1 cellular context compared by ENCODE assay signal in genomic region chr6:157764346-157765068, GRCh38.
TF ChIP-seq lines count a peak whose summit lies in the region.

No MANE protein-coding gene starts in this region.

TF ChIP-seq in K562, 482 proteins besides CTCF, POLR2A, EP300 and RAD21 (continued from another document and continues in another):
- TF ChIP-seq DMBX1 (CRISPR knock-in tag; IDR thresholded peaks at IDR 0.05; ENCODE audit: borderline replicate concordance), result peak; percentile 64; the same call in 1 of the 2 replicates
- TF ChIP-seq ZNF695 (CRISPR knock-in tag; IDR thresholded peaks at IDR 0.05), result no peak
- peak in 1 of 2 experiments; percentile 51; a peak in 1 of 4 replicates for TF ChIP-seq HDAC1 (IDR thresholded peaks at IDR 0.05)
- no peak for TF ChIP-seq TSC22D4 (tag; IDR thresholded peaks at IDR 0.05)
- TF ChIP-seq GABPB2 (CRISPR knock-in tag; conservative IDR thresholded peaks at IDR 0.05), result no peak
- TF ChIP-seq DDX20 (tag; IDR thresholded peaks at IDR 0.05; ENCODE audit: low read depth), result no peak
- TF ChIP-seq, protein P1, sequence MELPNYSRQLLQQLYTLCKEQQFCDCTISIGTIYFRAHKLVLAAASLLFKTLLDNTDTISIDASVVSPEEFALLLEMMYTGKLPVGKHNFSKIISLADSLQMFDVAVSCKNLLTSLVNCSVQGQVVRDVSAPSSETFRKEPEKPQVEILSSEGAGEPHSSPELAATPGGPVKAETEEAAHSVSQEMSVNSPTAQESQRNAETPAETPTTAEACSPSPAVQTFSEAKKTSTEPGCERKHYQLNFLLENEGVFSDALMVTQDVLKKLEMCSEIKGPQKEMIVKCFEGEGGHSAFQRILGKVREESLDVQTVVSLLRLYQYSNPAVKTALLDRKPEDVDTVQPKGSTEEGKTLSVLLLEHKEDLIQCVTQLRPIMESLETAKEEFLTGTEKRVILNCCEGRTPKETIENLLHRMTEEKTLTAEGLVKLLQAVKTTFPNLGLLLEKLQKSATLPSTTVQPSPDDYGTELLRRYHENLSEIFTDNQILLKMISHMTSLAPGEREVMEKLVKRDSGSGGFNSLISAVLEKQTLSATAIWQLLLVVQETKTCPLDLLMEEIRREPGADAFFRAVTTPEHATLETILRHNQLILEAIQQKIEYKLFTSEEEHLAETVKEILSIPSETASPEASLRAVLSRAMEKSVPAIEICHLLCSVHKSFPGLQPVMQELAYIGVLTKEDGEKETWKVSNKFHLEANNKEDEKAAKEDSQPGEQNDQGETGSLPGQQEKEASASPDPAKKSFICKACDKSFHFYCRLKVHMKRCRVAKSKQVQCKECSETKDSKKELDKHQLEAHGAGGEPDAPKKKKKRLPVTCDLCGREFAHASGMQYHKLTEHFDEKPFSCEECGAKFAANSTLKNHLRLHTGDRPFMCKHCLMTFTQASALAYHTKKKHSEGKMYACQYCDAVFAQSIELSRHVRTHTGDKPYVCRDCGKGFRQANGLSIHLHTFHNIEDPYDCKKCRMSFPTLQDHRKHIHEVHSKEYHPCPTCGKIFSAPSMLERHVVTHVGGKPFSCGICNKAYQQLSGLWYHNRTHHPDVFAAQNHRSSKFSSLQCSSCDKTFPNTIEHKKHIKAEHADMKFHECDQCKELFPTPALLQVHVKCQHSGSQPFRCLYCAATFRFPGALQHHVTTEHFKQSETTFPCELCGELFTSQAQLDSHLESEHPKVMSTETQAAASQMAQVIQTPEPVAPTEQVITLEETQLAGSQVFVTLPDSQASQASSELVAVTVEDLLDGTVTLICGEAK (IDR thresholded peaks at IDR 0.05), result no peak; the same call in 1 of the 2 replicates
- TF ChIP-seq, protein P1 (CRISPR knock-in tag; IDR thresholded peaks at IDR 0.05), result no peak
- no peak for TF ChIP-seq CREBBP (IDR thresholded peaks at IDR 0.05; ENCODE audit: low read depth, low read length)
- no peak for TF ChIP-seq ZBTB7A (IDR thresholded peaks at IDR 0.05; ENCODE audit: borderline replicate concordance, control insufficient read depth, low read depth, low read length)
- no peak for TF ChIP-seq MCM2 (IDR thresholded peaks at IDR 0.05; ENCODE audit: low read depth)
- TF ChIP-seq NFE2L1 (tag; IDR thresholded peaks at IDR 0.05; ENCODE audit: borderline replicate concordance, low read depth), result no peak
- no peak for TF ChIP-seq ZNF277 (CRISPR knock-in tag; IDR thresholded peaks at IDR 0.05; ENCODE audit: borderline replicate concordance)
- no peak for TF ChIP-seq ID3 (CRISPR knock-in tag; IDR thresholded peaks at IDR 0.05)
- TF ChIP-seq ID3 (tag; IDR thresholded peaks at IDR 0.05), result no peak
- TF ChIP-seq AFF4 (CRISPR knock-in tag; IDR thresholded peaks at IDR 0.05), result no peak
- TF ChIP-seq, protein P2, sequence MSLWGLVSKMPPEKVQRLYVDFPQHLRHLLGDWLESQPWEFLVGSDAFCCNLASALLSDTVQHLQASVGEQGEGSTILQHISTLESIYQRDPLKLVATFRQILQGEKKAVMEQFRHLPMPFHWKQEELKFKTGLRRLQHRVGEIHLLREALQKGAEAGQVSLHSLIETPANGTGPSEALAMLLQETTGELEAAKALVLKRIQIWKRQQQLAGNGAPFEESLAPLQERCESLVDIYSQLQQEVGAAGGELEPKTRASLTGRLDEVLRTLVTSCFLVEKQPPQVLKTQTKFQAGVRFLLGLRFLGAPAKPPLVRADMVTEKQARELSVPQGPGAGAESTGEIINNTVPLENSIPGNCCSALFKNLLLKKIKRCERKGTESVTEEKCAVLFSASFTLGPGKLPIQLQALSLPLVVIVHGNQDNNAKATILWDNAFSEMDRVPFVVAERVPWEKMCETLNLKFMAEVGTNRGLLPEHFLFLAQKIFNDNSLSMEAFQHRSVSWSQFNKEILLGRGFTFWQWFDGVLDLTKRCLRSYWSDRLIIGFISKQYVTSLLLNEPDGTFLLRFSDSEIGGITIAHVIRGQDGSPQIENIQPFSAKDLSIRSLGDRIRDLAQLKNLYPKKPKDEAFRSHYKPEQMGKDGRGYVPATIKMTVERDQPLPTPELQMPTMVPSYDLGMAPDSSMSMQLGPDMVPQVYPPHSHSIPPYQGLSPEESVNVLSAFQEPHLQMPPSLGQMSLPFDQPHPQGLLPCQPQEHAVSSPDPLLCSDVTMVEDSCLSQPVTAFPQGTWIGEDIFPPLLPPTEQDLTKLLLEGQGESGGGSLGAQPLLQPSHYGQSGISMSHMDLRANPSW (CRISPR knock-in tag; IDR thresholded peaks at IDR 0.05), result no peak
- no peak for TF ChIP-seq MTF1 (CRISPR knock-in tag; IDR thresholded peaks at IDR 0.05; ENCODE audit: borderline replicate concordance)
- TF ChIP-seq ZNF184 (CRISPR knock-in tag; IDR thresholded peaks at IDR 0.05), result no peak
- TF ChIP-seq, protein P3, sequence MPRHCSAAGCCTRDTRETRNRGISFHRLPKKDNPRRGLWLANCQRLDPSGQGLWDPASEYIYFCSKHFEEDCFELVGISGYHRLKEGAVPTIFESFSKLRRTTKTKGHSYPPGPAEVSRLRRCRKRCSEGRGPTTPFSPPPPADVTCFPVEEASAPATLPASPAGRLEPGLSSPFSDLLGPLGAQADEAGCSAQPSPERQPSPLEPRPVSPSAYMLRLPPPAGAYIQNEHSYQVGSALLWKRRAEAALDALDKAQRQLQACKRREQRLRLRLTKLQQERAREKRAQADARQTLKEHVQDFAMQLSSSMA (CRISPR knock-in tag; IDR thresholded peaks at IDR 0.05), result no peak
- TF ChIP-seq, protein P4, sequence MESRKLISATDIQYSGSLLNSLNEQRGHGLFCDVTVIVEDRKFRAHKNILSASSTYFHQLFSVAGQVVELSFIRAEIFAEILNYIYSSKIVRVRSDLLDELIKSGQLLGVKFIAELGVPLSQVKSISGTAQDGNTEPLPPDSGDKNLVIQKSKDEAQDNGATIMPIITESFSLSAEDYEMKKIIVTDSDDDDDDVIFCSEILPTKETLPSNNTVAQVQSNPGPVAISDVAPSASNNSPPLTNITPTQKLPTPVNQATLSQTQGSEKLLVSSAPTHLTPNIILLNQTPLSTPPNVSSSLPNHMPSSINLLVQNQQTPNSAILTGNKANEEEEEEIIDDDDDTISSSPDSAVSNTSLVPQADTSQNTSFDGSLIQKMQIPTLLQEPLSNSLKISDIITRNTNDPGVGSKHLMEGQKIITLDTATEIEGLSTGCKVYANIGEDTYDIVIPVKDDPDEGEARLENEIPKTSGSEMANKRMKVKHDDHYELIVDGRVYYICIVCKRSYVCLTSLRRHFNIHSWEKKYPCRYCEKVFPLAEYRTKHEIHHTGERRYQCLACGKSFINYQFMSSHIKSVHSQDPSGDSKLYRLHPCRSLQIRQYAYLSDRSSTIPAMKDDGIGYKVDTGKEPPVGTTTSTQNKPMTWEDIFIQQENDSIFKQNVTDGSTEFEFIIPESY (CRISPR knock-in tag; IDR thresholded peaks at IDR 0.05), result peak; percentile 56; the same call in 1 of the 2 replicates
- no peak for TF ChIP-seq GATA2 (CRISPR knock-in tag; IDR thresholded peaks at IDR 0.05)
- no peak for TF ChIP-seq ZBTB49 (CRISPR knock-in tag; IDR thresholded peaks at IDR 0.05; ENCODE audit: borderline replicate concordance)
- no peak for TF ChIP-seq KHSRP (IDR thresholded peaks at IDR 0.05)
- TF ChIP-seq RBM34 (IDR thresholded peaks at IDR 0.05; ENCODE audit: borderline replicate concordance, insufficient read depth, low read length), result no peak
- TF ChIP-seq PCBP2 (IDR thresholded peaks at IDR 0.05; ENCODE audit: low read depth, low read length, poor library complexity, severe bottlenecking), result no peak
- no peak for TF ChIP-seq SRSF3 (IDR thresholded peaks at IDR 0.05; ENCODE audit: insufficient read depth, low read length)
- TF ChIP-seq SMAD3 (CRISPR knock-in tag; conservative IDR thresholded peaks at IDR 0.05), result no peak
- TF ChIP-seq ZNF263 (CRISPR knock-in tag; IDR thresholded peaks at IDR 0.05; ENCODE audit: borderline replicate concordance), result peak; percentile 80; the same call in 1 of the 2 replicates
- no peak for TF ChIP-seq ESRRB (CRISPR knock-in tag; IDR thresholded peaks at IDR 0.05; ENCODE audit: borderline replicate concordance)
- TF ChIP-seq FOXJ2 (tag; IDR thresholded peaks at IDR 0.05), result no peak; the same call in 1 of the 2 replicates
- peak; percentile 30 for TF ChIP-seq NR2C2 (CRISPR knock-in tag; IDR thresholded peaks at IDR 0.05)
- 0 out of 2 replicates have a peak, but pooled peaks have one; percentile 25 for TF ChIP-seq NR2C2 (tag; IDR thresholded peaks at IDR 0.05)
- peak; percentile 16; the same call in 1 of the 2 replicates for TF ChIP-seq MTA1 (IDR thresholded peaks at IDR 0.05; ENCODE audit: borderline replicate concordance)
- TF ChIP-seq RBM39 (optimal IDR thresholded peaks at IDR 0.05; ENCODE audit: low read depth, low read length), result no peak
- no peak for TF ChIP-seq ZNF174 (CRISPR knock-in tag; IDR thresholded peaks at IDR 0.05)
